In the genomic region with DNA sequence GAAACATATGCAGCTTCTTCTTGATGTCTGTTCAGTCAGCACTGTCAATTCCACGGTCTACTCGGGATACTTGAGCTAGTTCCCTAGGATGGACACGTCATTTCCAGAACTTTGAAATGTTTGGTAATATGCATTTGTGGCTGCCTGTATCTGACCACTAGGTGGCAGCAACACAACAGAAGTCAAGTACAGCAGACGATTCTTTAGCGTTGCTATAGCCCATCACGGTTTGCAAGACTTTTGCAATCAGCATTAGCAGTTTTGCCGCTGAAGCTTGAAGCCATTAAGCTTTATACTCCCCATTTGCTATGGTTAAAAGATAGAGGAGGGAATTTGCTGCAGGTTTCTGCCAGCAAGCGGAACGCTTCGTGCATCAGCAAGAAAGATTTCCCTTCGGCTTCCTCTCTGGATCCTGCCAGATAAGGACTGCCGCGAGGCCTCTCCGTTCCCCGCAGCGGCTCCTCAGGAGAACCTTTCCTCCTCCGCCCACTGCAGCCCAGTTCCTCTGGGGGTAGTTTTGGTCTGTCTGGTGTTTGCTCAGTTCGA, we compare ENCODE assay signal across 8 cellular contexts.
DNase-seq lines count a peak whose midpoint lies in the region; ATAC-seq and TF ChIP-seq lines count a peak whose summit lies in the region.

No MANE protein-coding gene starts in this region.

- TF ChIP-seq CTCF in GM12864 (IDR thresholded peaks at IDR 0.05; ENCODE audit: low read depth, low read length, missing control alignments) (peak; percentile 87), choroid plexus epithelial cell (conservative IDR thresholded peaks at IDR 0.05; ENCODE audit: low read depth, low read length) (peak; percentile 96)

- H3K4me3 ChIP-seq in GM12864 (ENCODE audit: low read depth, low read length) (peak overlapping the region; percentile 4; the same call in 1 of the 2 replicates), choroid plexus epithelial cell (ENCODE audit: low read depth, low read length) (peak overlapping the region; percentile 41)

- DNase-seq in GM12864 (ENCODE audit: low read depth) (peak; percentile 76), NCI-H345 (lab: John Stamatoyannopoulos, UW) (peak; percentile 70), choroid plexus epithelial cell (ENCODE audit: low read depth) (peak; percentile 97), left lobe of liver (ENCODE audit: low spot score) (peak; percentile 65)
- DNase-seq in activated CD4-positive, alpha-beta T cell treated with anti-CD3 and anti-CD28 coated beads for 1 hour: peak; percentile 44
- peak; percentile 62 for DNase-seq in stimulated activated CD4-positive, alpha-beta T cell treated with anti-CD3 and anti-CD28 coated beads, Interleukin-2, amount 100 ng/mL, for 48 hours

- ATAC-seq in HG03095 (IDR thresholded peaks at IDR 0.05; ENCODE audit: unreplicated experiment) (peak; percentile 64), left lobe of liver (peak; percentile 72), HG02610 (IDR thresholded peaks at IDR 0.05; ENCODE audit: unreplicated experiment) (no peak)

Comparison
In these comparisons a context has a peak if more than half of its experiments do, and no peak if none do; other contexts are left out.
1. DNase-seq: peak in every context shown above with its lines; median percentile 97 in choroid plexus epithelial cell; 76 in GM12864; 70 in NCI-H345; 65 in left lobe of liver; 62 in stimulated activated CD4-positive, alpha-beta T cell treated with anti-CD3 and anti-CD28 coated beads, Interleukin-2, amount 100 ng/mL, for 48 hours; 44 in activated CD4-positive, alpha-beta T cell treated with anti-CD3 and anti-CD28 coated beads for 1 hour.